ENCODE assay signal across 21 cellular contexts in genomic region chr11:70292863-70293262, GRCh38. TPM values are rescaled to one million over a fixed set of nuclear protein-coding genes. Genes with fewer than 3 reads are reported as not detected.
DNase-seq lines count a peak whose midpoint lies in the region; ATAC-seq and TF ChIP-seq lines count a peak whose summit lies in the region.
"Had no signal": no experiment of that assay in that cellular context is flagged by ENCODE, and none has a peak within 500 bp of the region (broad histone marks: within the 10 kb centered on the region; RNA-seq: fewer than 3 reads in every experiment).

No MANE protein-coding gene starts in this region.

- H3K4me3 ChIP-seq in left ventricle myocardium inferior = no peak overlapping the region
- H3K4me3 ChIP-seq: A549; BLaER1 treated with 17β-estradiol and CSF1 and Interleukin-3, amounts not matched to agents 10 nM and 100 nM had no signal

- H3K27me3 ChIP-seq in left ventricle myocardium inferior (ENCODE audit: low read depth) = no peaks in the 10 kb centered on the region
- H3K27me3 ChIP-seq: BLaER1 treated with 17β-estradiol and CSF1 and Interleukin-3, amounts not matched to agents 10 nM and 100 nM had no signal

- H3K4me3 Mint-ChIP-seq in WTC11 = no peak overlapping the region
- no peak overlapping the region for H3K4me3 Mint-ChIP-seq in stimulated activated effector memory CD8-positive, alpha-beta T cell treated with anti-CD3 and anti-CD28 coated beads, Interleukin-12 subunit alpha, Interleukin-12 subunit beta, amount 100 ng/mL, for 72 hours
- H3K4me3 Mint-ChIP-seq: CD4-positive, alpha-beta T cell had no signal

- no peak overlapping the region for H3K27ac ChIP-seq in left ventricle myocardium inferior (replicated peaks)
- H3K27ac ChIP-seq: A549; BLaER1 treated with 17β-estradiol and CSF1 and Interleukin-3, amounts not matched to agents 10 nM and 100 nM; RWPE1 had no signal

- H3K36me3 ChIP-seq in left ventricle myocardium inferior = peaks cover 19% of the 10 kb centered on the region

- H3K9me3 Mint-ChIP-seq in WTC11 = peaks cover 6% of the 10 kb centered on the region
- H3K9me3 Mint-ChIP-seq in stimulated activated effector memory CD8-positive, alpha-beta T cell treated with anti-CD3 and anti-CD28 coated beads, Interleukin-12 subunit alpha, Interleukin-12 subunit beta, amount 100 ng/mL, for 72 hours = no peaks in the 10 kb centered on the region
- H3K9me3 Mint-ChIP-seq: CD4-positive, alpha-beta T cell had no signal

- intact Hi-C loops in left ventricle myocardium superior (cut with micrococcal nuclease) = no loop called here
- intact Hi-C loops in left ventricle myocardium inferior (cut with micrococcal nuclease) = no loop called here

- no peak for DNase-seq in left ventricle myocardium superior
- DNase-seq in left ventricle myocardium inferior = no peak
- DNase-seq in WTC11 (ENCODE audit: low spot score) = no peak
- DNase-seq in medulla oblongata (ENCODE audit: extremely low spot score) = peak; percentile 45
- no peak for DNase-seq in stimulated activated effector memory CD8-positive, alpha-beta T cell treated with anti-CD3 and anti-CD28 coated beads, Interleukin-12 subunit alpha, Interleukin-12 subunit beta, amount 100 ng/mL, for 72 hours (ENCODE audit: low spot score in 2 of 2)
- no peak for DNase-seq in cortex of kidney (lab: John Stamatoyannopoulos, UW)
- DNase-seq in glomerular visceral epithelial cell (ENCODE audit: extremely low spot score) = no peak
- DNase-seq: AML-193; CD4-positive, alpha-beta T cell; KBM-7; MV-4-11; NCI-H1694; NCI-H2029 treated with DMSO at 0.1 percent for 48 hours; NCI-H345; NCI-H510A treated with DMSO at 0.1 percent for 48 hours; NCI-H748 treated with DMSO at 0.1 percent for 48 hours; NK-92 treated with Interleukin-12 subunit alpha and Interleukin-12 subunit beta, amount 100 ng/mL, for 24 hours; SHP77 treated with DMSO at 0.1 percent for 48 hours had no signal

- ATAC-seq in left ventricle myocardium superior (peak; percentile 22), WTC11 (no peak)
- no peak for ATAC-seq in stimulated activated effector memory CD8-positive, alpha-beta T cell treated with anti-CD3 and anti-CD28 coated beads, Interleukin-12 subunit alpha, Interleukin-12 subunit beta, amount 100 ng/mL, for 72 hours
- ATAC-seq: A549 had no signal

- H3K9me3 ChIP-seq in left ventricle myocardium inferior (replicated peaks) = no peaks in the 10 kb centered on the region
- H3K9me3 ChIP-seq: A549 had no signal

- peaks cover 8% of the 10 kb centered on the region; the same call in 1 of the 2 replicates for H3K4me1 Mint-ChIP-seq in WTC11
- peaks cover 25% of the 10 kb centered on the region for H3K4me1 Mint-ChIP-seq in stimulated activated effector memory CD8-positive, alpha-beta T cell treated with anti-CD3 and anti-CD28 coated beads, Interleukin-12 subunit alpha, Interleukin-12 subunit beta, amount 100 ng/mL, for 72 hours

- POLR2A ChIA-PET in WTC11 (lab: Charles Lee) = no interaction called here

- no peaks in the 10 kb centered on the region for H3K4me1 ChIP-seq in left ventricle myocardium inferior
- H3K4me1 ChIP-seq: A549 had no signal

- no peaks in the 10 kb centered on the region for H3K27me3 Mint-ChIP-seq in WTC11 (ENCODE audit: low read depth)
- H3K27me3 Mint-ChIP-seq: CD4-positive, alpha-beta T cell had no signal

- TF ChIP-seq CTCF in left ventricle myocardium inferior (IDR thresholded peaks at IDR 0.05; ENCODE audit: borderline replicate concordance) = no peak
- no peak for TF ChIP-seq CTCF in WTC11 (IDR thresholded peaks at IDR 0.05)

- peak overlapping the region; percentile 6; the same call in 1 of the 2 replicates for H3K27ac Mint-ChIP-seq in WTC11
- H3K27ac Mint-ChIP-seq in stimulated activated effector memory CD8-positive, alpha-beta T cell treated with anti-CD3 and anti-CD28 coated beads, Interleukin-12 subunit alpha, Interleukin-12 subunit beta, amount 100 ng/mL, for 72 hours = peak overlapping the region; percentile 37
- H3K27ac Mint-ChIP-seq: CD4-positive, alpha-beta T cell had no signal

- CTCF ChIA-PET in WTC11 (lab: Charles Lee) = no interaction called here

- peaks cover 63% of the 10 kb centered on the region for H3K36me3 Mint-ChIP-seq in WTC11
- H3K36me3 Mint-ChIP-seq in stimulated activated effector memory CD8-positive, alpha-beta T cell treated with anti-CD3 and anti-CD28 coated beads, Interleukin-12 subunit alpha, Interleukin-12 subunit beta, amount 100 ng/mL, for 72 hours = peaks cover 65% of the 10 kb centered on the region

TF ChIP-seq in WTC11, 78 proteins besides CTCF, POLR2A, EP300 and RAD21:
- TF ChIP-seq ZBTB21 (CRISPR knock-in tag; IDR thresholded peaks at IDR 0.05; ENCODE audit: borderline replicate concordance) = no peak
TF ChIP-seq in WTC11: peak in this region for 0.

RNA-seq across cellular contexts. Expression of gene PPFIA1, which starts 22.4 kb away (rescaled TPM):
- 46.8 TPM for total RNA-seq in left ventricle myocardium superior
- 45.3 TPM for total RNA-seq in left ventricle myocardium inferior
- total RNA-seq in WTC11 (2021) = 62.2 to 75.1 TPM (median 64.1 TPM) in 3 replicates
